23 cellular contexts compared by ENCODE assay signal in the genomic region with DNA sequence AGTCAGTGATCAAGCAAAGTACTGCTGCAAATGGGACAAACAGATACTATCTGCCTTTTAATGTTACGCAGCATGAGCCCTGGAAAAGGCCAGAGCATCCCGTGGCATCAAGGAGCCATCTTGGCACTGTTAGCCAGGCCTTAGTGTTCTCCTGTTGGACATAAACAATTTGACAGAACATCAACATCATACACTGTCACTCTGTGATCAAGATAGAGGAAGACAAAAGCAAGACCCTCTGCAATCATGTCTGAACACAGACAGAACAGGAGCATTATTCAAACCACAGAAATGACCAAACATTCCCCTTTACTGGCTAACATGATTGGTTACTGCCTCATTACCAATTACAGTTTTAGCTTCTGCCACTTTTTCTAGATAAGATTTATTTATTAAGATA. TPM values are rescaled to one million over a fixed set of nuclear protein-coding genes. Genes with fewer than 3 reads are reported as not detected.
A peak's percentile ranks its signal among the peaks of the same experiment; 100 is the strongest.
DNase-seq lines count a peak whose midpoint lies in the region; ATAC-seq and TF ChIP-seq lines count a peak whose summit lies in the region.
"Had no signal": no experiment of that assay in that cellular context is flagged by ENCODE, and none has a peak within 500 bp of the region (broad histone marks: within the 10 kb centered on the region; RNA-seq: fewer than 3 reads in every experiment).

No MANE protein-coding gene starts in this region.

- POLR2A ChIA-PET in SK-N-SH (lab: Yijun Ruan, JAX), result interaction anchor here (1.1 kb wide), 1 partner anchor 67 kb away, joined by 3 read pairs; the partner anchor contains the start of gene MARCHF6

- ATAC-seq in activated T-cell treated with anti-CD3 and anti-CD28 coated beads, Interleukin-2, amount 50 U/mL, for 72 hours (replicated peaks in 1 of 2), result peak in 1 of 2 donors; percentile 8
- ATAC-seq in stimulated activated effector memory CD8-positive, alpha-beta T cell treated with anti-CD3 and anti-CD28 coated beads, Interleukin-12 subunit alpha, Interleukin-12 subunit beta, amount 100 ng/mL, for 72 hours, result peak; percentile 27
- ATAC-seq in left ventricle myocardium superior (no peak), aorta (ENCODE audit: low FRiP score) (no peak)
- ATAC-seq: pancreas, upper lobe of right lung had no signal

- peak overlapping the region; percentile 35 for H3K27ac Mint-ChIP-seq in activated T-cell treated with anti-CD3 and anti-CD28 coated beads, Interleukin-2, amount 50 U/mL, for 72 hours
- H3K27ac Mint-ChIP-seq in chondrocyte (ENCODE audit: unreplicated experiment), result peak overlapping the region; percentile 61
- peak overlapping the region; percentile 20 for H3K27ac Mint-ChIP-seq in stimulated activated effector memory CD8-positive, alpha-beta T cell treated with anti-CD3 and anti-CD28 coated beads, Interleukin-12 subunit alpha, Interleukin-12 subunit beta, amount 100 ng/mL, for 72 hours

- 59% methylated on average over 2 of the region's 2 CpGs for WGBS in SK-N-SH (ENCODE audit: low lambda C conversion rate)
- 69 to 82% methylated on average over 2 of the region's 2 CpGs for WGBS in aorta, 2 donors

- TF ChIP-seq CTCF in SK-N-SH (IDR thresholded peaks at IDR 0.05), result no peak
- no peak for TF ChIP-seq CTCF in chondrocyte (IDR thresholded peaks at IDR 0.05)

- H3K4me3 ChIP-seq in SK-N-SH (ENCODE audit: low read depth in 2 of 2, low read length in 1 of 2) (no peak overlapping the region), MG63 (no peak overlapping the region), aorta (ENCODE audit: low read length in 2 of 2) (no peak overlapping the region)
- H3K4me3 ChIP-seq: ascending aorta, pancreas, stomach, upper lobe of right lung had no signal

- 0 out of 2 replicates have a peak, but pooled peaks have one; percentile 10 for TF ChIP-seq RAD21 in SK-N-SH (IDR thresholded peaks at IDR 0.05; ENCODE audit: low read length)

- peak overlapping the region; percentile 20 to 89 for H3K27ac ChIP-seq in SK-N-SH (ENCODE audit: low read depth in 2 of 2, low read length in 1 of 2)
- no peak overlapping the region for H3K27ac ChIP-seq in aorta (ENCODE audit: low read depth in 1 of 2, low read length in 2 of 2)
- H3K27ac ChIP-seq: ascending aorta, pancreas, stomach had no signal

- no peak for DNase-seq in activated T-cell treated with anti-CD3 and anti-CD28 coated beads, Interleukin-2, amount 50 U/mL, for 72 hours
- DNase-seq in activated T-cell treated with anti-CD3 and anti-CD28 coated beads for 4 hours (no peak), SK-N-SH (peak; percentile 55), chondrocyte (ENCODE audit: low spot score) (no peak), MG63 (no peak), left ventricle myocardium superior (no peak), aorta (no peak)
- no peak for DNase-seq in stimulated activated effector memory CD8-positive, alpha-beta T cell treated with anti-CD3 and anti-CD28 coated beads, Interleukin-12 subunit alpha, Interleukin-12 subunit beta, amount 100 ng/mL, for 72 hours (ENCODE audit: low spot score in 2 of 2)
- DNase-seq: activated effector memory CD4-positive, alpha-beta T cell treated with anti-CD3 and anti-CD28 coated beads, Interleukin-2, amount 50 U/mL, for 16 hours; C1 segment of cervical spinal cord; head of caudate nucleus; NCI-H1436; NCI-H2171 treated with DMSO at 0.1 percent for 48 hours; NCI-H748 treated with DMSO at 0.1 percent for 48 hours; OCI-M1; pancreas; SIG-M5; stimulated activated CD4-positive, alpha-beta T cell treated with anti-CD3 and anti-CD28 coated beads, Interleukin-1b, Interleukin-23, amount 100 ng/mL, for 48 hours; stomach; T1000; upper lobe of right lung had no signal

- H3K4me1 ChIP-seq in SK-N-SH (ENCODE audit: control insufficient read depth in 1 of 2, insufficient read depth in 2 of 2, low read depth in 1 of 2, low read length in 1 of 2) (peaks cover 14 to 23% of the 10 kb centered on the region in 2 experiments; a peak in 3 of 4 replicates), aorta (ENCODE audit: control insufficient read depth in 1 of 2, insufficient read depth in 2 of 2, low read length in 2 of 2) (peaks cover 0 to 3% of the 10 kb centered on the region in 2 donors)
- H3K4me1 ChIP-seq: ascending aorta had no signal

- peaks cover 76 to 90% of the 10 kb centered on the region in 2 experiments for H3K36me3 ChIP-seq in SK-N-SH (replicated peaks in 1 of 2; ENCODE audit: control insufficient read depth in 1 of 2, insufficient read depth in 2 of 2, low read length in 1 of 2)
- H3K36me3 ChIP-seq in MG63, result peaks cover 93% of the 10 kb centered on the region
- H3K36me3 ChIP-seq in aorta (ENCODE audit: control insufficient read depth in 1 of 2, insufficient read depth in 2 of 2, low read length in 1 of 2), result peaks cover 8 to 21% of the 10 kb centered on the region in 2 donors

- no peaks in the 10 kb centered on the region; the same call in 1 of the 2 replicates for H3K79me2 ChIP-seq in SK-N-SH (ENCODE audit: insufficient read depth)

- no peak overlapping the region for H3K9ac ChIP-seq in SK-N-SH

- H3K9me3 Mint-ChIP-seq in activated T-cell treated with anti-CD3 and anti-CD28 coated beads, Interleukin-2, amount 50 U/mL, for 72 hours, result no peaks in the 10 kb centered on the region
- no peaks in the 10 kb centered on the region for H3K9me3 Mint-ChIP-seq in chondrocyte (ENCODE audit: low read depth)
- no peaks in the 10 kb centered on the region for H3K9me3 Mint-ChIP-seq in stimulated activated effector memory CD8-positive, alpha-beta T cell treated with anti-CD3 and anti-CD28 coated beads, Interleukin-12 subunit alpha, Interleukin-12 subunit beta, amount 100 ng/mL, for 72 hours

- intact Hi-C loops in left ventricle myocardium superior (cut with micrococcal nuclease), result no loop called here
- intact Hi-C loops in aorta (cut with DNase I), result loop anchor here in 1 of 2 donors (5.0 kb wide), 1 partner anchor 133 kb away; no protein-coding TSS in a partner anchor

- peaks cover 52% of the 10 kb centered on the region for H3K4me1 Mint-ChIP-seq in activated T-cell treated with anti-CD3 and anti-CD28 coated beads, Interleukin-2, amount 50 U/mL, for 72 hours (ENCODE audit: low read depth)
- H3K4me1 Mint-ChIP-seq in chondrocyte (ENCODE audit: low read depth), result peaks cover 19% of the 10 kb centered on the region
- H3K4me1 Mint-ChIP-seq in stimulated activated effector memory CD8-positive, alpha-beta T cell treated with anti-CD3 and anti-CD28 coated beads, Interleukin-12 subunit alpha, Interleukin-12 subunit beta, amount 100 ng/mL, for 72 hours, result peaks cover 27% of the 10 kb centered on the region

- peak in 1 of 2 experiments; percentile 95; a peak in 2 of 4 replicates for TF ChIP-seq EP300 in SK-N-SH (IDR thresholded peaks at IDR 0.05; ENCODE audit: borderline replicate concordance in 1 of 2, low read depth in 1 of 2, low read length in 1 of 2)

- no peaks in the 10 kb centered on the region for H3K9me2 ChIP-seq in SK-N-SH

- H3K27me3 ChIP-seq in SK-N-SH (ENCODE audit: insufficient read depth) (no peaks in the 10 kb centered on the region), MG63 (no peaks in the 10 kb centered on the region), aorta (ENCODE audit: control insufficient read depth in 1 of 2, insufficient read depth in 2 of 2, low read length in 1 of 2) (no peaks in the 10 kb centered on the region)
- H3K27me3 ChIP-seq: ascending aorta, pancreas, stomach, upper lobe of right lung had no signal

- H3K27me3 Mint-ChIP-seq in activated T-cell treated with anti-CD3 and anti-CD28 coated beads, Interleukin-2, amount 50 U/mL, for 72 hours (ENCODE audit: low read depth), result no peaks in the 10 kb centered on the region
- no peaks in the 10 kb centered on the region for H3K27me3 Mint-ChIP-seq in chondrocyte (ENCODE audit: low read depth)

- no peaks in the 10 kb centered on the region for H3F3A ChIP-seq in SK-N-SH (replicated peaks; ENCODE audit: insufficient read depth)

- no peak overlapping the region for H2AFZ ChIP-seq in SK-N-SH (ENCODE audit: low read depth)

- H3K4me2 ChIP-seq in SK-N-SH, result no peak overlapping the region

- H3K4me3 Mint-ChIP-seq in activated T-cell treated with anti-CD3 and anti-CD28 coated beads, Interleukin-2, amount 50 U/mL, for 72 hours, result no peak overlapping the region
- H3K4me3 Mint-ChIP-seq in chondrocyte (ENCODE audit: unreplicated experiment), result no peak overlapping the region
- no peak overlapping the region for H3K4me3 Mint-ChIP-seq in stimulated activated effector memory CD8-positive, alpha-beta T cell treated with anti-CD3 and anti-CD28 coated beads, Interleukin-12 subunit alpha, Interleukin-12 subunit beta, amount 100 ng/mL, for 72 hours

- H3K9me3 ChIP-seq in SK-N-SH (no peaks in the 10 kb centered on the region), MG63 (no peaks in the 10 kb centered on the region), aorta (ENCODE audit: control insufficient read depth, low read length) (no peaks in the 10 kb centered on the region)
- H3K9me3 ChIP-seq: ascending aorta, pancreas, stomach, upper lobe of right lung had no signal

- no peaks in the 10 kb centered on the region for H4K20me1 ChIP-seq in SK-N-SH (ENCODE audit: insufficient read depth)

- peaks cover 21 to 48% of the 10 kb centered on the region in 2 donors for H3K36me3 Mint-ChIP-seq in activated T-cell treated with anti-CD3 and anti-CD28 coated beads, Interleukin-2, amount 50 U/mL, for 72 hours (ENCODE audit: insufficient read depth in 2 of 2)
- H3K36me3 Mint-ChIP-seq in chondrocyte (ENCODE audit: low read depth), result peaks cover 37% of the 10 kb centered on the region
- H3K36me3 Mint-ChIP-seq in stimulated activated effector memory CD8-positive, alpha-beta T cell treated with anti-CD3 and anti-CD28 coated beads, Interleukin-12 subunit alpha, Interleukin-12 subunit beta, amount 100 ng/mL, for 72 hours, result peaks cover 100% of the 10 kb centered on the region

- CTCF ChIA-PET in SK-N-SH (lab: Yijun Ruan, JAX), result interaction anchor here (1.9 to 6.0 kb wide), 2 partner anchors 20 to 137 kb away, joined by 5 to 51 read pairs; no protein-coding TSS in a partner anchor

TF ChIP-seq in SK-N-SH, 30 proteins besides CTCF, POLR2A, EP300 and RAD21 (continues in another document):
- TF ChIP-seq RCOR1 (IDR thresholded peaks at IDR 0.05; ENCODE audit: low read length), result peak; percentile 75
- 0 out of 2 replicates have a peak, but pooled peaks have one; percentile 27 for TF ChIP-seq POLR2AphosphoS5 (IDR thresholded peaks at IDR 0.05; ENCODE audit: low read depth, low read length)
- 0 out of 2 replicates have a peak, but pooled peaks have one; percentile 45 for TF ChIP-seq TCF12 (IDR thresholded peaks at IDR 0.05)
- peak; percentile 89 for TF ChIP-seq FOXJ3 (CRISPR knock-in tag; IDR thresholded peaks at IDR 0.05)

RNA-seq across cellular contexts. Expression of gene ROPN1L, which starts 21.2 kb away (rescaled TPM):
- under 1 TPM; 0.26 to 0.58 TPM for total RNA-seq in activated T-cell treated with anti-CD3 and anti-CD28 coated beads, Interleukin-2, amount 50 U/mL, for 72 hours
- polyA plus RNA-seq in SK-N-SH (2012; rRNA removed) (0.31 and 0.58 TPM in 2 replicates), aorta (under 1 TPM in 1 of 2 donors, not detected in 1; 0.88 TPM)
- 0.39 and 0.45 TPM in 2 replicates for polyA plus RNA-seq in SK-N-SH (2012; cell fraction: cytosol; rRNA removed)
- polyA plus RNA-seq in SK-N-SH (2012; cell fraction: nucleus; rRNA removed), result 0.53 and 0.70 TPM in 2 replicates
- total RNA-seq in chondrocyte (0.37 to 0.64 TPM (median 0.39 TPM) in 3 replicates), left ventricle myocardium superior (0.20 TPM), aorta (under 1 TPM in 1 of 2 donors, not detected in 1; 0.68 TPM)
- total RNA-seq in MG63 (2014; rRNA removed; shearing (Covaris generic); ENCODE audit: low replicate concordance), result 3.0 and 5.4 TPM in 2 replicates
- total RNA-seq: ascending aorta, G401 had no signal

Comparison
In these comparisons a context has a peak if more than half of its experiments do, and no peak if none do; other contexts are left out.
1. H3K27ac ChIP-seq: peak in SK-N-SH (2 of 2); none in aorta (0 of 2).
2. Peak in every context shown above with its lines, with median percentiles within 50 percentile points of each other: H3K27ac Mint-ChIP-seq.